ENCODE assay signal across 14 cellular contexts in the genomic region with DNA sequence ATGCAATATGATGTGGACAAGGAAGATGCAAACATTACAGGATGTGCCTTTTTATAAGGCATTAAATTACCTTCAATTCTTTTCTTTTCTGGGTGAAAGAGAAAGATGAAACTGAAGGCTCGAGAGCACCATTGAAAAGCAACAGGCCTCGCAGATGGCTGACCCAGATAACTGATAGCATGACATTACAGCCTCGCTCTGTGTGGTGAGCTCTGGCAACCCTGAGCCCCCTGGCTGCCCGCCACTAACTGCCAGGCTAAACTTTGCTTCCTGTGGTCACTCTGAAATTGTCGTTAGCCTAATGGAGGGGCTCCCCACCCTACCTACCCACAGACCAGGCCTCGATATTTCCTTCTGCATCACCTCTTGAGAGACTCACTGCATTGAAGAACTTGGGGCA.
DNase-seq lines count a peak whose midpoint lies in the region; ATAC-seq, FAIRE-seq and TF ChIP-seq lines count a peak whose summit lies in the region.
"Had no signal": no experiment of that assay in that cellular context is flagged by ENCODE, and none has a peak within 500 bp of the region (broad histone marks: within the 10 kb centered on the region; RNA-seq: fewer than 3 reads in every experiment).

No MANE protein-coding gene starts in this region.

- DNase-seq in CMK (ENCODE audit: low read depth) (peak; percentile 73), OCI-M1 (lab: John Stamatoyannopoulos, UW) (peak; percentile 89), cerebellar cortex (ENCODE audit: low spot score) (peak; percentile 7), NCI-H526 treated with DMSO at 0.1 percent for 48 hours (lab: John Stamatoyannopoulos, UW) (no peak), NCI-H748 treated with DMSO at 0.1 percent for 48 hours (lab: John Stamatoyannopoulos, UW) (no peak), GM12891 (ENCODE audit: insufficient read length, low spot score) (no peak)
- no peak for DNase-seq in stimulated activated naive CD4-positive, alpha-beta T cell treated with Interleukin-2 at 50 U/mL for 16 hours (lab: John Stamatoyannopoulos, UW)
- DNase-seq: DMS 273 treated with DMSO at 0.1 percent for 48 hours, KG1, MM.1S, NCI-H1417, NCI-H1930, NCI-H510A treated with DMSO at 0.1 percent for 48 hours had no signal

- FAIRE-seq in GM12891 (lab: Jason Lieb, UNC): no peak

- TF ChIP-seq POLR2A in GM12891 (IDR thresholded peaks at IDR 0.05; ENCODE audit: low read depth, low read length): no peak

- peak; percentile 71 for ATAC-seq in HG03280 (IDR thresholded peaks at IDR 0.05; ENCODE audit: unreplicated experiment)

TF ChIP-seq in GM12891, 5 proteins besides CTCF, POLR2A, EP300 and RAD21:
- TF ChIP-seq POU2F2 (IDR thresholded peaks at IDR 0.05; ENCODE audit: low read depth, low read length) (no peak), POLR2AphosphoS5 (IDR thresholded peaks at IDR 0.05; ENCODE audit: low read depth, low read length) (no peak), PAX5 (IDR thresholded peaks at IDR 0.05; ENCODE audit: insufficient read depth, low read length, severe bottlenecking) (no peak), SPI1 (IDR thresholded peaks at IDR 0.05; ENCODE audit: low read depth, low read length) (no peak), TAF1 (IDR thresholded peaks at IDR 0.05; ENCODE audit: low read depth, low read length) (no peak)
TF ChIP-seq in GM12891: peak in this region for 0.

Comparison
In these comparisons a context has a peak if more than half of its experiments do, and no peak if none do; other contexts are left out.
1. DNase-seq: peak in CMK (single experiment), OCI-M1 (single experiment) and cerebellar cortex (single experiment); none in NCI-H526 treated with DMSO at 0.1 percent for 48 hours (single experiment), stimulated activated naive CD4-positive, alpha-beta T cell treated with Interleukin-2 at 50 U/mL for 16 hours (single experiment), NCI-H748 treated with DMSO at 0.1 percent for 48 hours (single experiment) and GM12891 (single experiment).